ENCODE assay signal across 1 cellular context in the genomic region with DNA sequence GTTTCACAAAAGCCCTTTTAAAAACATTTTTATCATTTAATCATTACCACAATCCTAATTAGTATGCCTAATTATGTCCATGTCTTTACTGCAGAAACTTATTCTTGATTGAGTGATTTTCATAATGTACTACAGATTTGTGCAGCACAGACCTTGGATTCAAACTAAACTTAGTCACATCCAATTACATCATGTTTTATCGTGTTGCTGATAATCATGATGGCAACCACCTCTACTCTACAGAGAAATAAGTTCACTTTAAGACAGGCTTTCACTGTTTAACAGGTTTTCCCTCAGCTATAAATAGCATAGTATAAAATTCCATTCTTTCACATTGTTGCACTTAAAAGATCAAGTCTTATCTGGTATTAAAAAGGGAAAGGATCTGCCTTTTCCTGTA.
TF ChIP-seq lines count a peak whose summit lies in the region.

No MANE protein-coding gene starts in this region.

TF ChIP-seq in IMR-90, 13 proteins besides CTCF, POLR2A, EP300 and RAD21 (continued from another document):
- TF ChIP-seq, protein P1, sequence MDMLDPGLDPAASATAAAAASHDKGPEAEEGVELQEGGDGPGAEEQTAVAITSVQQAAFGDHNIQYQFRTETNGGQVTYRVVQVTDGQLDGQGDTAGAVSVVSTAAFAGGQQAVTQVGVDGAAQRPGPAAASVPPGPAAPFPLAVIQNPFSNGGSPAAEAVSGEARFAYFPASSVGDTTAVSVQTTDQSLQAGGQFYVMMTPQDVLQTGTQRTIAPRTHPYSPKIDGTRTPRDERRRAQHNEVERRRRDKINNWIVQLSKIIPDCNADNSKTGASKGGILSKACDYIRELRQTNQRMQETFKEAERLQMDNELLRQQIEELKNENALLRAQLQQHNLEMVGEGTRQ (IDR thresholded peaks at IDR 0.05; ENCODE audit: low read depth, low read length): no peak
- no peak for TF ChIP-seq NFE2L2 (IDR thresholded peaks at IDR 0.05; ENCODE audit: low read depth, low read length)
